28 cellular contexts compared by ENCODE assay signal in genomic region chr16:73601911-73602310, GRCh38.
A peak's percentile ranks its signal among the peaks of the same experiment; 100 is the strongest.
DNase-seq lines count a peak whose midpoint lies in the region; ATAC-seq and TF ChIP-seq lines count a peak whose summit lies in the region.
"Had no signal": no experiment of that assay in that cellular context is flagged by ENCODE, and none has a peak within 500 bp of the region (broad histone marks: within the 10 kb centered on the region; RNA-seq: fewer than 3 reads in every experiment).

No MANE protein-coding gene starts in this region.

- TF ChIP-seq CTCF in GM12865 (IDR thresholded peaks at IDR 0.05; ENCODE audit: insufficient read depth, low read depth, low read length, missing control alignments) (no peak), lower leg skin (IDR thresholded peaks at IDR 0.05) (no peak)

- TF ChIP-seq POLR2A in lower leg skin (IDR thresholded peaks at IDR 0.05): no peak

- peak; percentile 30 for DNase-seq in GM12865 (ENCODE audit: low read depth)
- no peak for DNase-seq in lower leg skin (ENCODE audit: low spot score in 2 of 2)
- DNase-seq in NCI-H1105 (lab: John Stamatoyannopoulos, UW): no peak
- DNase-seq: activated CD4-positive, alpha-beta T cell treated with anti-CD3 and anti-CD28 coated beads for 48 hours; activated gamma-delta T cell; activated naive CD8-positive, alpha-beta T cell treated with anti-CD3 and anti-CD28 coated beads, Interleukin-2, amount 50 U/mL, for 24 hours; activated T-cell treated with anti-CD3 and anti-CD28 coated beads, Interleukin-2, amount 50 U/mL, for 1 hour; CD4-positive, alpha-beta T cell; EL; esophagus squamous epithelium; foreskin melanocyte; mammary epithelial cell; NCI-H1694; NCI-H510A; NK-92 treated with Interleukin-12 subunit alpha and Interleukin-12 subunit beta, amount 100 ng/mL, for 24 hours; pancreas; retina; small intestine; stimulated activated CD4-positive, alpha-beta T cell treated with anti-CD3 and anti-CD28 coated beads, Interleukin-1b, Interleukin-23, amount 100 ng/mL, for 48 hours; stomach; T1000; transverse colon; WERI-Rb-1 had no signal

- ATAC-seq in GM19324 (IDR thresholded peaks at IDR 0.05; ENCODE audit: low FRiP score, unreplicated experiment) (peak; percentile 51), GM21786 (IDR thresholded peaks at IDR 0.05; ENCODE audit: unreplicated experiment) (peak; percentile 80), HG03159 (IDR thresholded peaks at IDR 0.05; ENCODE audit: unreplicated experiment) (peak; percentile 64), SK-N-SH treated with all-trans-retinoic acid at 6 μM for 48 hours (no peak), HG02970 (IDR thresholded peaks at IDR 0.05; ENCODE audit: low FRiP score, unreplicated experiment) (no peak)
- ATAC-seq: activated naive CD8-positive, alpha-beta T cell treated with anti-CD3 and anti-CD28 coated beads, Interleukin-2, amount 50 U/mL, for 24 hours; pancreas had no signal

- 83 to 84% methylated on average over 3 of the region's 3 CpGs for WGBS in lower leg skin, 2 donors

- intact Hi-C loops in lower leg skin (cut with DNase I; ENCODE audit: low total_unique reads): no loop called here

- H3K4me3 ChIP-seq in GM12865 (ENCODE audit: low read depth, low read length): no peak overlapping the region
- no peak overlapping the region for H3K4me3 ChIP-seq in lower leg skin (ENCODE audit: low read depth, poor library complexity, severe bottlenecking)
- H3K4me3 ChIP-seq: esophagus squamous epithelium, pancreas, stomach, transverse colon had no signal

TF ChIP-seq in SK-N-SH treated with all-trans-retinoic acid at 6 μM for 48 hours, 23 proteins besides CTCF, POLR2A, EP300 and RAD21:
- TF ChIP-seq POU6F1 (CRISPR knock-in tag; IDR thresholded peaks at IDR 0.05; ENCODE audit: borderline replicate concordance, low read depth) (no peak), PATZ1 (CRISPR knock-in tag; IDR thresholded peaks at IDR 0.05; ENCODE audit: borderline replicate concordance) (no peak), ZNF70 (CRISPR knock-in tag; IDR thresholded peaks at IDR 0.05) (no peak), ZNF8 (CRISPR knock-in tag; IDR thresholded peaks at IDR 0.05) (no peak), TOX (CRISPR knock-in tag; IDR thresholded peaks at IDR 0.05; ENCODE audit: borderline replicate concordance) (no peak), PPARA (CRISPR knock-in tag; IDR thresholded peaks at IDR 0.05; ENCODE audit: borderline replicate concordance) (no peak), ESRRG (CRISPR knock-in tag; IDR thresholded peaks at IDR 0.05) (no peak), CREB5 (CRISPR knock-in tag; IDR thresholded peaks at IDR 0.05; ENCODE audit: low read depth) (no peak), BACH2 (CRISPR knock-in tag; IDR thresholded peaks at IDR 0.05; ENCODE audit: borderline replicate concordance) (no peak), SNAI2 (CRISPR knock-in tag; IDR thresholded peaks at IDR 0.05) (no peak), TSHZ2 (CRISPR knock-in tag; IDR thresholded peaks at IDR 0.05) (no peak), TCF4 (CRISPR knock-in tag; IDR thresholded peaks at IDR 0.05; ENCODE audit: borderline replicate concordance) (no peak), ZFP3 (CRISPR knock-in tag; IDR thresholded peaks at IDR 0.05) (no peak)

Comparison
In these comparisons a context has a peak if more than half of its experiments do, and no peak if none do; other contexts are left out.
1. ATAC-seq: peak in GM19324 (single experiment), GM21786 (single experiment) and HG03159 (single experiment); none in SK-N-SH treated with all-trans-retinoic acid at 6 μM for 48 hours (single experiment) and HG02970 (single experiment).